19 cellular contexts compared by ENCODE assay signal in genomic region chr5:93022211-93022610, GRCh38.
A peak's percentile ranks its signal among the peaks of the same experiment; 100 is the strongest.
DNase-seq lines count a peak whose midpoint lies in the region; ATAC-seq, FAIRE-seq and TF ChIP-seq lines count a peak whose summit lies in the region.
"Had no signal": no experiment of that assay in that cellular context is flagged by ENCODE, and none has a peak within 500 bp of the region (broad histone marks: within the 10 kb centered on the region; RNA-seq: fewer than 3 reads in every experiment).

No MANE protein-coding gene starts in this region.

- TF ChIP-seq CTCF in WERI-Rb-1 (IDR thresholded peaks at IDR 0.05; ENCODE audit: low read depth, low read length), result no peak

- peak; percentile 55 for DNase-seq in NCI-H82 treated with DMSO at 0.1 percent for 48 hours (lab: John Stamatoyannopoulos, UW; ENCODE audit: unreplicated experiment)
- DNase-seq in WERI-Rb-1, result no peak
- DNase-seq in NCI-H1417 (lab: John Stamatoyannopoulos, UW), result no peak
- DNase-seq: ACHN; BE2C; C1 segment of cervical spinal cord; CD4-positive, alpha-beta memory T cell; CD4-positive, CD25-positive, alpha-beta regulatory T cell; CD8-positive, alpha-beta memory T cell; COR-L47; GF-D8 had no signal

- FAIRE-seq in A204.1 (lab: Jason Lieb, UNC), result peak; percentile 25
- FAIRE-seq: D721Med, GM12891, GM19239 had no signal

- H3K4me3 ChIP-seq in WERI-Rb-1 (ENCODE audit: low read depth, low read length), result no peak overlapping the region
- H3K4me3 ChIP-seq: BLaER1 had no signal

- peak overlapping the region; percentile 13; the same call in 1 of the 2 replicates for H3K27ac ChIP-seq in WERI-Rb-1
- H3K27ac ChIP-seq: 22Rv1, BLaER1 had no signal

- no peaks in the 10 kb centered on the region for H3K27me3 ChIP-seq in WERI-Rb-1 (ENCODE audit: insufficient read depth, low read depth, severe bottlenecking)
- H3K27me3 ChIP-seq: BE2C, BLaER1 had no signal

- H3K36me3 ChIP-seq in WERI-Rb-1, result no peaks in the 10 kb centered on the region
- H3K36me3 ChIP-seq: BE2C, BLaER1 had no signal

- no peaks in the 10 kb centered on the region for H3K9me3 ChIP-seq in WERI-Rb-1 (ENCODE audit: severe bottlenecking)
- H3K9me3 ChIP-seq: BE2C, BLaER1 had no signal

- ATAC-seq in GM21576 (IDR thresholded peaks at IDR 0.05; ENCODE audit: unreplicated experiment), result no peak
- no peak for ATAC-seq in GM21526 (IDR thresholded peaks at IDR 0.05; ENCODE audit: low FRiP score, unreplicated experiment)
